ENCODE assay signal across 10 cellular contexts in genomic region chr2:199757466-199757865, GRCh38.
DNase-seq lines count a peak whose midpoint lies in the region; ATAC-seq and TF ChIP-seq lines count a peak whose summit lies in the region.
"Had no signal": no experiment of that assay in that cellular context is flagged by ENCODE, and none has a peak within 500 bp of the region (broad histone marks: within the 10 kb centered on the region; RNA-seq: fewer than 3 reads in every experiment).

No MANE protein-coding gene starts in this region.

- ATAC-seq in lung (ENCODE audit: insufficient read depth, low FRiP score) (no peak), GM21576 (IDR thresholded peaks at IDR 0.05; ENCODE audit: unreplicated experiment) (no peak), HG03196 (IDR thresholded peaks at IDR 0.05; ENCODE audit: unreplicated experiment) (no peak)

- H3K27me3 ChIP-seq in lung (ENCODE audit: control insufficient read depth, insufficient read depth) = no peaks in the 10 kb centered on the region

- peaks cover 0 to 2% of the 10 kb centered on the region in 2 donors for H3K4me1 ChIP-seq in lung (ENCODE audit: control insufficient read depth in 2 of 2, insufficient read depth in 2 of 2, low read length in 2 of 2)

- H3K36me3 ChIP-seq in lung (ENCODE audit: control insufficient read depth in 2 of 2, insufficient read depth in 2 of 2, low read length in 2 of 2) = no peaks in the 10 kb centered on the region

- no peak overlapping the region for H3K4me3 ChIP-seq in lung
- H3K4me3 ChIP-seq: PC-9 had no signal

- peak overlapping the region; percentile 31 for H3K27ac ChIP-seq in caudate nucleus (ENCODE audit: low read depth, low read length)
- no peak overlapping the region for H3K27ac ChIP-seq in lung (ENCODE audit: low read depth in 1 of 2, low read length in 1 of 2)
- H3K27ac ChIP-seq: PC-9, VCaP had no signal

- DNase-seq in COR-L47 (lab: John Stamatoyannopoulos, UW) (peak; percentile 3), NCI-H2029 (lab: John Stamatoyannopoulos, UW) (peak; percentile 71), caudate nucleus (lab: John Stamatoyannopoulos, UW) (peak in 60 of 61 donors; percentile 11 to 91 (median 76)), lung (ENCODE audit: low spot score) (peak; percentile 54), kidney tubule cell (ENCODE audit: low spot score) (no peak)
- no peak for DNase-seq in central memory CD4-positive, alpha-beta T cell
- DNase-seq: PC-9 had no signal

- peaks cover 0 to 2% of the 10 kb centered on the region in 2 donors for H3K9me3 ChIP-seq in lung (ENCODE audit: control insufficient read depth in 2 of 2, insufficient read depth in 1 of 2, low read length in 1 of 2)

- TF ChIP-seq CTCF in lung (IDR thresholded peaks at IDR 0.05; ENCODE audit: control extremely low read depth, extremely low read depth) = no peak

Comparison
In these comparisons a context has a peak if more than half of its experiments do, and no peak if none do; other contexts are left out.
1. DNase-seq: peak in COR-L47 (single experiment), NCI-H2029 (single experiment), caudate nucleus (60 of 61) and lung (single experiment); none in kidney tubule cell (single experiment) and central memory CD4-positive, alpha-beta T cell (single experiment).